26 cellular contexts compared by ENCODE assay signal in the genomic region with DNA sequence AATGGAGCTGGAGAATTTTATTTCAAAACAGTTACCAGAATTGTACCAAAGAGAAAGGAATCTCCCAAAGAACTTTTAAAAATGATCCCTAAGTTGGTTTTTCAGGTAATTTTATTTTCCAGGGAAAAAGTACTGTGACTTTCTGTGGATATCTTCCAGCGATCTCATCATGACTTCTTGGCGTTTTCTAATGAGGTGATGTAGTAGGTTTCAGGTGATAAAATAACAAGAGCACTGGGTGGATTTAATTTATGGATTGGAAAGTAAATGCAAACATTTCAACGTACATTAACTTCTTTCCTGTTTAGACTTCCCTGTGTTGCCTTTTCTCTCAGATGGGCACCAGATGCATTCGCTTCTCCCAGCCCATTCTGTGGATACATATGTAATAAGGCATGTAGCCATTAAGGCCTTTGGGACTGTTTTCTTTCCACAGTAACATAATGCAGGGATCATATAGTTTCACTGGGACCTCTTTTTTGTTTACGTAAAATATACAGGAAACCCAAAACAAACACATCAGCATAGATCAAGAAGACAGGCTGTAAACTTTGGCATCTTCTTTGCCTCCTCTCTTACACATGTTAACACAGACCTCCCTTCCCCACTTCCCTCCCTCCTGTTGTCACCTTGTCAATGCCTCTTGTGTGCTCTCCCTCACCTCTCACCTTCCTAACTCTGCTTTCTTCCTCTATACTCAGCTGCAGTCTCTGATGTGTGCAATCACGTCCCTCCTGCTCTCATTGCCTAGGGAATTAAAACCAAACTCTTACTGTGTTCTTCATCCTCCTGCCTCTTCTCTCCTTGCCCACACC. TPM values are rescaled to one million over a fixed set of nuclear protein-coding genes. Genes with fewer than 3 reads are reported as not detected.
DNase-seq lines count a peak whose midpoint lies in the region; ATAC-seq and TF ChIP-seq lines count a peak whose summit lies in the region.
"Had no signal": no experiment of that assay in that cellular context is flagged by ENCODE, and none has a peak within 500 bp of the region (broad histone marks: within the 10 kb centered on the region; RNA-seq: fewer than 3 reads in every experiment).

No MANE protein-coding gene starts in this region.

- H3K9me3 Mint-ChIP-seq in MCF 10A (ENCODE audit: unreplicated experiment) (no peaks in the 10 kb centered on the region), immature natural killer cell (no peaks in the 10 kb centered on the region), Calu3 (ENCODE audit: low read depth, unreplicated experiment) (no peaks in the 10 kb centered on the region)
- H3K9me3 Mint-ChIP-seq: activated CD8-positive, alpha-beta T cell treated with anti-CD3 and anti-CD28 coated beads for 36 hours; activated naive CD8-positive, alpha-beta T cell treated with anti-CD3 and anti-CD28 coated beads, Interleukin-2, amount 10 ng/mL, durations not matched to agents 7 days and 5 days; CD8-positive, alpha-beta T cell had no signal

- H3K27me3 ChIP-seq in breast epithelium = no peaks in the 10 kb centered on the region
- H3K27me3 ChIP-seq in ascending aorta = no peaks in the 10 kb centered on the region
- no peaks in the 10 kb centered on the region for H3K27me3 ChIP-seq in sigmoid colon
- H3K27me3 ChIP-seq in tibial nerve = no peaks in the 10 kb centered on the region
- H3K27me3 ChIP-seq: neutrophil had no signal

- no peak for TF ChIP-seq EP300 in sigmoid colon (IDR thresholded peaks at IDR 0.05)
- TF ChIP-seq EP300 in tibial nerve (IDR thresholded peaks at IDR 0.05) = no peak

- no peak overlapping the region for H3K4me3 ChIP-seq in breast epithelium
- H3K4me3 ChIP-seq in ascending aorta = no peak overlapping the region
- H3K4me3 ChIP-seq in sigmoid colon = no peak overlapping the region
- H3K4me3 ChIP-seq in tibial nerve = no peak overlapping the region
- H3K4me3 ChIP-seq: lower lobe of right lung, psoas muscle, skin epidermis had no signal

- BruUV-seq in MCF 10A (replicated peaks; lab: Mats Ljungman, UMichigan) = no TSS peak
- no TSS peak for BruUV-seq in Calu3 (replicated peaks; lab: Mats Ljungman, UMichigan)

- H3K4me3 Mint-ChIP-seq in MCF 10A (ENCODE audit: unreplicated experiment) (no peak overlapping the region), immature natural killer cell (no peak overlapping the region), Calu3 (ENCODE audit: low read depth, unreplicated experiment) (no peak overlapping the region)
- H3K4me3 Mint-ChIP-seq: activated CD8-positive, alpha-beta T cell treated with anti-CD3 and anti-CD28 coated beads for 36 hours; activated naive CD8-positive, alpha-beta T cell treated with anti-CD3 and anti-CD28 coated beads, Interleukin-2, amount 10 ng/mL, durations not matched to agents 7 days and 5 days; CD8-positive, alpha-beta T cell had no signal

- intact Hi-C loops in MCF 10A (cut with micrococcal nuclease) (no loop called here), breast epithelium (cut with DNase I; ENCODE audit: low total_unique reads) (no loop called here), ascending aorta (cut with DNase I) (no loop called here), sigmoid colon (cut with DNase I) (no loop called here), Calu3 (cut with micrococcal nuclease; ENCODE audit: unreplicated experiment) (no loop called here)

- H3K9me3 ChIP-seq in breast epithelium (no peaks in the 10 kb centered on the region), ascending aorta (no peaks in the 10 kb centered on the region), sigmoid colon (no peaks in the 10 kb centered on the region), tibial nerve (no peaks in the 10 kb centered on the region)
- H3K9me3 ChIP-seq: lower lobe of right lung, neutrophil, psoas muscle had no signal

- peaks cover 47% of the 10 kb centered on the region for H3K4me1 Mint-ChIP-seq in MCF 10A (ENCODE audit: insufficient read depth, unreplicated experiment)
- H3K4me1 Mint-ChIP-seq in immature natural killer cell = peaks cover 30 to 40% of the 10 kb centered on the region in 2 donors
- H3K4me1 Mint-ChIP-seq in Calu3 (ENCODE audit: low read depth, unreplicated experiment) = peaks cover 24% of the 10 kb centered on the region

- WGBS in sigmoid colon, 2 donors = 86 to 87% methylated on average over 6 of the region's 6 CpGs
- 80% methylated on average over 6 of the region's 6 CpGs for WGBS in tibial nerve, 2 donors

- CTCF ChIA-PET in MCF 10A (lab: Yijun Ruan, JAX) = interaction anchor here (1.0 to 1.2 kb wide), 3 partner anchors 8 to 20 kb away, joined by 4 to 6 read pairs (median 4); no protein-coding TSS in a partner anchor
- CTCF ChIA-PET in Calu3 (lab: Charles Lee) = no interaction called here

- ATAC-seq in HG03378 (IDR thresholded peaks at IDR 0.05; ENCODE audit: unreplicated experiment) = no peak
- ATAC-seq: activated CD8-positive, alpha-beta T cell treated with anti-CD3 and anti-CD28 coated beads for 36 hours; CD8-positive, alpha-beta T cell; lower lobe of right lung; psoas muscle had no signal

- TF ChIP-seq CTCF in MCF 10A (IDR thresholded peaks at IDR 0.05; ENCODE audit: unreplicated experiment) (no peak), breast epithelium (IDR thresholded peaks at IDR 0.05) (no peak), ascending aorta (IDR thresholded peaks at IDR 0.05) (no peak), sigmoid colon (IDR thresholded peaks at IDR 0.05) (no peak), Calu3 (IDR thresholded peaks at IDR 0.05; ENCODE audit: unreplicated experiment) (no peak), tibial nerve (IDR thresholded peaks at IDR 0.05) (no peak)

- H3K4me1 ChIP-seq in breast epithelium (no peaks in the 10 kb centered on the region), ascending aorta (peaks cover 0 to 38% of the 10 kb centered on the region in 2 donors), sigmoid colon (peaks cover 0 to 85% (median 82%) of the 10 kb centered on the region in 4 donors), tibial nerve (peaks cover 0 to 76% (median 24%) of the 10 kb centered on the region in 4 donors)
- H3K4me1 ChIP-seq: psoas muscle had no signal

- DNase-seq in MCF 10A (ENCODE audit: unreplicated experiment) (no peak), breast epithelium (ENCODE audit: low spot score in 2 of 2) (no peak), ascending aorta (ENCODE audit: low spot score in 2 of 2) (no peak), immature natural killer cell (no peak), sigmoid colon (no peak), Calu3 (no peak), tibial nerve (ENCODE audit: low spot score in 2 of 2) (no peak)
- DNase-seq: activated CD4-positive, CD25-positive, alpha-beta regulatory T cell treated with anti-CD3 and anti-CD28 coated beads, Interleukin-2, amount 50 U/mL, for 72 hours; activated CD8-positive, alpha-beta T cell treated with anti-CD3 and anti-CD28 coated beads for 36 hours; activated effector memory CD4-positive, alpha-beta T cell treated with anti-CD3 and anti-CD28 coated beads, Interleukin-2, amount 50 U/mL, for 16 hours; activated naive CD8-positive, alpha-beta T cell treated with anti-CD3 and anti-CD28 coated beads, Interleukin-2, amount 10 ng/mL, durations not matched to agents 7 days and 5 days; AML-193; CD8-positive, alpha-beta T cell; DMS53; effector CD4-positive, alpha-beta T cell; foreskin fibroblast; lower lobe of right lung; NCI-H1048; NCI-H1694 treated with DMSO at 0.1 percent for 48 hours; NCI-H345; psoas muscle; SHP77 treated with DMSO at 0.1 percent for 48 hours; stimulated activated CD4-positive, alpha-beta T cell treated with anti-CD3 and anti-CD28 coated beads, Interleukin-2, amount 100 ng/mL, for 24 hours had no signal

- H3K27me3 Mint-ChIP-seq in MCF 10A (ENCODE audit: insufficient read depth, unreplicated experiment) (no peaks in the 10 kb centered on the region), immature natural killer cell (ENCODE audit: low read depth in 3 of 3) (peaks cover 0 to 2% (median 0%) of the 10 kb centered on the region in 3 donors), Calu3 (ENCODE audit: unreplicated experiment) (no peaks in the 10 kb centered on the region)
- H3K27me3 Mint-ChIP-seq: activated CD8-positive, alpha-beta T cell treated with anti-CD3 and anti-CD28 coated beads for 36 hours had no signal

- POLR2A ChIA-PET in MCF 10A (lab: Yijun Ruan, JAX) = interaction anchor here (1.2 to 1.5 kb wide), 2 partner anchors 12 to 27 kb away, joined by 3 to 5 read pairs; no protein-coding TSS in a partner anchor

- H3K36me3 ChIP-seq in breast epithelium = no peaks in the 10 kb centered on the region
- no peaks in the 10 kb centered on the region for H3K36me3 ChIP-seq in ascending aorta
- H3K36me3 ChIP-seq in sigmoid colon = no peaks in the 10 kb centered on the region
- H3K36me3 ChIP-seq in tibial nerve = no peaks in the 10 kb centered on the region
- H3K36me3 ChIP-seq: lower lobe of right lung, neutrophil had no signal

- H3K27ac ChIP-seq in breast epithelium (no peak overlapping the region), ascending aorta (peak overlapping the region; percentile 28 to 42), sigmoid colon (peak overlapping the region in 3 of 4 donors; percentile 41 to 95 (median 66)), tibial nerve (peak overlapping the region in 2 of 4 donors; percentile 29 to 33)
- H3K27ac ChIP-seq: lower lobe of right lung, neutrophil, psoas muscle, skin epidermis had no signal

- no peak for TF ChIP-seq POLR2A in breast epithelium (IDR thresholded peaks at IDR 0.05)
- TF ChIP-seq POLR2A in sigmoid colon (IDR thresholded peaks at IDR 0.05) = no peak
- no peak for TF ChIP-seq POLR2A in tibial nerve (IDR thresholded peaks at IDR 0.05)

- H3K36me3 Mint-ChIP-seq in MCF 10A (ENCODE audit: insufficient read depth, unreplicated experiment) (peaks cover 71% of the 10 kb centered on the region), immature natural killer cell (peaks cover 2 to 11% (median 10%) of the 10 kb centered on the region in 3 donors), Calu3 (ENCODE audit: insufficient read depth, unreplicated experiment) (peaks cover 4% of the 10 kb centered on the region)
- H3K36me3 Mint-ChIP-seq: activated naive CD8-positive, alpha-beta T cell treated with anti-CD3 and anti-CD28 coated beads, Interleukin-2, amount 10 ng/mL, durations not matched to agents 7 days and 5 days; CD8-positive, alpha-beta T cell had no signal

- H3K27ac Mint-ChIP-seq in MCF 10A (ENCODE audit: low read depth, unreplicated experiment) (peak overlapping the region; percentile 6), immature natural killer cell (peak overlapping the region in 4 of 6 donors; percentile 14 to 64 (median 40)), Calu3 (ENCODE audit: unreplicated experiment) (no peak overlapping the region)
- H3K27ac Mint-ChIP-seq: activated CD8-positive, alpha-beta T cell treated with anti-CD3 and anti-CD28 coated beads for 36 hours; activated naive CD8-positive, alpha-beta T cell treated with anti-CD3 and anti-CD28 coated beads, Interleukin-2, amount 10 ng/mL, durations not matched to agents 7 days and 5 days; CD8-positive, alpha-beta T cell had no signal

RNA-seq across cellular contexts. Expression of gene PHLDB2, which starts 13.0 kb away (rescaled TPM):
- 89.8 and 109 TPM in 2 replicates for total RNA-seq in MCF 10A (2022)
- 10 to 100 TPM; 53.1 to 94.4 (median 65.0) TPM for total RNA-seq in breast epithelium
- total RNA-seq in ascending aorta = 58.6 TPM
- polyA plus RNA-seq in immature natural killer cell = 10 to 100 TPM in 2 of 3 donors, 1 to 10 TPM in 1; 8.2 to 24.8 (median 11.2) TPM
- 100 to 1,000 TPM; 120 to 471 (median 132) TPM for total RNA-seq in sigmoid colon
- polyA plus RNA-seq in sigmoid colon = 10 to 100 TPM in 1 of 3 donors, 1 to 10 TPM in 2; 4.4 to 14.4 (median 7.2) TPM
- total RNA-seq in Calu3 (2022) = 15.4 and 30.7 TPM in 2 replicates
- total RNA-seq in tibial nerve = 100 to 1,000 TPM in 1 of 4 donors, 10 to 100 TPM in 3; 81.6 to 171 (median 88.2) TPM

Comparison
In these comparisons a context has a peak if more than half of its experiments do, and no peak if none do; other contexts are left out.
1. H3K27ac ChIP-seq: peak in ascending aorta (2 of 2) and sigmoid colon (3 of 4); none in breast epithelium (0 of 2).